19 cellular contexts compared by ENCODE assay signal in genomic region chr10:11813177-11813576, GRCh38. TPM values are rescaled to one million over a fixed set of nuclear protein-coding genes. Genes with fewer than 3 reads are reported as not detected.
DNase-seq lines count a peak whose midpoint lies in the region; ATAC-seq and TF ChIP-seq lines count a peak whose summit lies in the region.
"Had no signal": no experiment of that assay in that cellular context is flagged by ENCODE, and none has a peak within 500 bp of the region (broad histone marks: within the 10 kb centered on the region; RNA-seq: fewer than 3 reads in every experiment).

No MANE protein-coding gene starts in this region.

- H2BK20ac ChIP-seq in IMR-90 (ENCODE audit: low read depth, low read length) = no peak overlapping the region

- CTCF ChIA-PET in IMR-90 (lab: Yijun Ruan, JAX) = no interaction called here

- intact Hi-C loops in IMR-90 (cut with micrococcal nuclease) = no loop called here
- intact Hi-C loops in upper lobe of right lung (cut with DNase I) = no loop called here
- intact Hi-C loops in thyroid gland (cut with DNase I) = no loop called here

- DNase-seq in IMR-90 (no peak), dermis blood vessel endothelial cell (peak; percentile 18), neuronal stem cell (ENCODE audit: low spot score) (no peak), upper lobe of right lung (no peak), hippocampal formation (lab: John Stamatoyannopoulos, UW) (no peak), thyroid gland (no peak)
- DNase-seq: ACHN; BE2C; C1 segment of cervical spinal cord; CD4-positive, CD25-positive, alpha-beta regulatory T cell; CD8-positive, alpha-beta memory T cell; COR-L47; DMS 273 treated with DMSO at 0.1 percent for 48 hours; DMS53; DND-41; EL; HCEC 1CT had no signal

- no peak overlapping the region for H2AFZ ChIP-seq in IMR-90 (replicated peaks; ENCODE audit: low read length, poor library complexity)
- H2AFZ ChIP-seq in neuronal stem cell (ENCODE audit: low read length) = no peak overlapping the region

- POLR2A ChIA-PET in IMR-90 (lab: Charles Lee; ENCODE audit: unreplicated experiment) = no interaction called here

- no peak overlapping the region for H3K14ac ChIP-seq in IMR-90 (replicated peaks; ENCODE audit: low read depth, low read length)
- H3K14ac ChIP-seq in neuronal stem cell (ENCODE audit: low read length) = no peak overlapping the region

- H3K4me1 ChIP-seq in IMR-90 (ENCODE audit: control insufficient read depth, insufficient read depth, low read length) = peaks cover 4% of the 10 kb centered on the region; the same call in 1 of the 2 replicates
- peaks cover 5 to 7% of the 10 kb centered on the region in 2 donors for H3K4me1 ChIP-seq in neuronal stem cell (ENCODE audit: control insufficient read depth in 2 of 2, insufficient read depth in 1 of 2, low read depth in 1 of 2, low read length in 2 of 2)
- H3K4me1 ChIP-seq in upper lobe of right lung = peaks cover 9% of the 10 kb centered on the region
- H3K4me1 ChIP-seq in thyroid gland = peaks cover 0 to 7% of the 10 kb centered on the region in 2 donors
- H3K4me1 ChIP-seq: BE2C had no signal

- no peak overlapping the region for H3K23ac ChIP-seq in IMR-90 (ENCODE audit: low read depth, low read length)
- H3K23ac ChIP-seq in neuronal stem cell (ENCODE audit: low read depth, low read length, poor library complexity) = peak overlapping the region; percentile 6

- no peak overlapping the region; a peak in 1 of 4 replicates for H4K8ac ChIP-seq in IMR-90 (ENCODE audit: low read depth in 2 of 2, low read length in 2 of 2)
- H4K8ac ChIP-seq in neuronal stem cell (ENCODE audit: low read depth, low read length) = no peak overlapping the region

- H2AK5ac ChIP-seq in IMR-90 (ENCODE audit: low read depth, low read length) = no peak overlapping the region
- no peak overlapping the region for H2AK5ac ChIP-seq in neuronal stem cell (ENCODE audit: low read depth, low read length)

- dilution Hi-C loops in IMR-90 (cut with HindIII; ENCODE audit: low sequenced_read_pairs, unreplicated experiment) = no loop called here

- H3K27me3 ChIP-seq in IMR-90 (ENCODE audit: control insufficient read depth, insufficient read depth, low read length) = no peaks in the 10 kb centered on the region
- peaks cover 0 to 4% (median 0%) of the 10 kb centered on the region in 3 experiments for H3K27me3 ChIP-seq in neuronal stem cell (ENCODE audit: control insufficient read depth in 3 of 3, insufficient read depth in 3 of 3, low read depth in 1 of 3, low read length in 3 of 3)
- no peaks in the 10 kb centered on the region for H3K27me3 ChIP-seq in upper lobe of right lung
- H3K27me3 ChIP-seq in thyroid gland = no peaks in the 10 kb centered on the region
- H3K27me3 ChIP-seq: BE2C had no signal

- H4K91ac ChIP-seq in IMR-90 (ENCODE audit: insufficient read depth, low read depth, low read length) = no peak overlapping the region
- no peak overlapping the region for H4K91ac ChIP-seq in neuronal stem cell (ENCODE audit: low read depth, low read length, poor library complexity)

- H3K4me3 ChIP-seq in IMR-90 (ENCODE audit: insufficient read depth, low read depth, low read length) (no peak overlapping the region), neuronal stem cell (ENCODE audit: low read length in 2 of 2) (no peak overlapping the region), upper lobe of right lung (no peak overlapping the region), thyroid gland (replicated peaks in 1 of 3) (no peak overlapping the region)
- H3K4me3 ChIP-seq: GM12878 had no signal

- no peak for TF ChIP-seq RAD21 in IMR-90 (IDR thresholded peaks at IDR 0.05; ENCODE audit: low read length)

- WGBS in IMR-90 (ENCODE audit: extremely low coverage in 2 of 2, insufficient read length in 1 of 2), 2 experiments = 88% methylated on average over 3 of the region's 7 CpGs; no CpG with 5 or more reads in 1 of the 2 experiments
- WGBS in neuronal stem cell (ENCODE audit: extremely low coverage in 2 of 2, insufficient read length in 2 of 2, insufficient replicate concordance in 1 of 2), 2 donors = no CpG with 5 or more reads among the region's 7 CpGs
- WGBS in thyroid gland, 2 donors = 87 to 96% methylated on average over 7 of the region's 7 CpGs

- H3K27ac ChIP-seq in IMR-90 (ENCODE audit: insufficient read depth, low read length) = no peak overlapping the region
- H3K27ac ChIP-seq in neuronal stem cell (replicated peaks; ENCODE audit: low read length) = no peak overlapping the region
- peak overlapping the region; percentile 51 for H3K27ac ChIP-seq in upper lobe of right lung
- no peak overlapping the region for H3K27ac ChIP-seq in thyroid gland

- H3K79me1 ChIP-seq in IMR-90 (ENCODE audit: low read depth in 1 of 2, low read length in 2 of 2) (no peaks in the 10 kb centered on the region), neuronal stem cell (ENCODE audit: low read depth, low read length) (no peaks in the 10 kb centered on the region)

- in situ Hi-C loops in IMR-90 (cut with MboI; ENCODE audit: low sequenced_read_pairs) = no loop called here

- H2BK15ac ChIP-seq in IMR-90 (ENCODE audit: low read depth, low read length) (peak overlapping the region; percentile 40; the same call in 1 of the 3 replicates), neuronal stem cell (ENCODE audit: low read length) (no peak overlapping the region)

- TF ChIP-seq POLR2A in IMR-90 (IDR thresholded peaks at IDR 0.05; ENCODE audit: low read depth, low read length) = no peak
- no peak for TF ChIP-seq POLR2A in thyroid gland (IDR thresholded peaks at IDR 0.05)

- no peak overlapping the region for H2BK120ac ChIP-seq in IMR-90 (ENCODE audit: low read depth, low read length)
- H2BK120ac ChIP-seq in neuronal stem cell (ENCODE audit: low read depth, low read length) = no peak overlapping the region

- H4K20me1 ChIP-seq in IMR-90 (ENCODE audit: insufficient read depth, low read length) = no peaks in the 10 kb centered on the region

- H3K56ac ChIP-seq in IMR-90 (ENCODE audit: extremely low read depth, insufficient read depth, low read length) = no peak overlapping the region

- 0 out of 2 replicates have a peak, but pooled peaks cover 4% of the 10 kb centered on the region for H3K9me1 ChIP-seq in IMR-90 (ENCODE audit: insufficient read depth, low read length)

- no TSS peak for BruUV-seq in IMR-90 (replicated peaks; lab: Mats Ljungman, UMichigan)

- H4K5ac ChIP-seq in IMR-90 (ENCODE audit: low read depth, low read length) = no peak overlapping the region

- H3K9ac ChIP-seq in IMR-90 (ENCODE audit: low read depth, low read length) (no peak overlapping the region), neuronal stem cell (ENCODE audit: low read depth, low read length, poor library complexity) (no peak overlapping the region)

- H3K18ac ChIP-seq in IMR-90 (ENCODE audit: low read depth, low read length) (no peak overlapping the region), neuronal stem cell (ENCODE audit: low read length) (peak overlapping the region; percentile 0)

- ATAC-seq in IMR-90 (ENCODE audit: low read depth) = no peak
- ATAC-seq in upper lobe of right lung = no peak
- ATAC-seq in GM21447 (IDR thresholded peaks at IDR 0.05; ENCODE audit: unreplicated experiment) = no peak
- ATAC-seq: GM12878 had no signal

- no peak overlapping the region for H2BK12ac ChIP-seq in neuronal stem cell (ENCODE audit: low read length)

- H3K4ac ChIP-seq in IMR-90 (ENCODE audit: low read depth, low read length) (no peak overlapping the region), neuronal stem cell (ENCODE audit: low read length) (no peak overlapping the region)

- TF ChIP-seq CTCF in IMR-90 (conservative IDR thresholded peaks at IDR 0.05; ENCODE audit: low read depth, low read length) = no peak
- TF ChIP-seq CTCF in upper lobe of right lung (IDR thresholded peaks at IDR 0.05) = no peak
- no peak for TF ChIP-seq CTCF in thyroid gland (IDR thresholded peaks at IDR 0.05)

- H2AK9ac ChIP-seq in IMR-90 (replicated peaks; ENCODE audit: low read depth, low read length, poor library complexity) = no peak overlapping the region

- H3K4me2 ChIP-seq in IMR-90 (ENCODE audit: low read depth, low read length) = no peak overlapping the region
- H3K4me2 ChIP-seq in neuronal stem cell (ENCODE audit: insufficient read depth, low read length, poor library complexity, severe bottlenecking) = no peak overlapping the region

- no peak overlapping the region for H2BK5ac ChIP-seq in IMR-90 (ENCODE audit: low read depth, low read length, poor library complexity, severe bottlenecking)
- no peak overlapping the region for H2BK5ac ChIP-seq in neuronal stem cell (ENCODE audit: low read length)

- no peaks in the 10 kb centered on the region for H3K36me3 ChIP-seq in IMR-90 (ENCODE audit: control insufficient read depth, insufficient read depth, low read length)
- H3K36me3 ChIP-seq in neuronal stem cell (replicated peaks in 1 of 2; ENCODE audit: control insufficient read depth in 2 of 2, insufficient read depth in 2 of 2, low read length in 2 of 2) = no peaks in the 10 kb centered on the region
- no peaks in the 10 kb centered on the region for H3K36me3 ChIP-seq in upper lobe of right lung
- no peaks in the 10 kb centered on the region for H3K36me3 ChIP-seq in thyroid gland
- H3K36me3 ChIP-seq: BE2C had no signal

- H3K9me3 ChIP-seq in IMR-90 (ENCODE audit: control insufficient read depth, insufficient read depth, low read length) = no peaks in the 10 kb centered on the region
- H3K9me3 ChIP-seq in neuronal stem cell (replicated peaks in 1 of 2; ENCODE audit: control insufficient read depth in 2 of 2, insufficient read depth in 1 of 2, low read depth in 1 of 2, low read length in 2 of 2) = no peaks in the 10 kb centered on the region
- no peaks in the 10 kb centered on the region for H3K9me3 ChIP-seq in upper lobe of right lung
- H3K9me3 ChIP-seq in thyroid gland = no peaks in the 10 kb centered on the region
- H3K9me3 ChIP-seq: BE2C had no signal

TF ChIP-seq in IMR-90, 13 proteins besides CTCF, POLR2A, EP300 and RAD21:
- no peak for TF ChIP-seq CEBPB (IDR thresholded peaks at IDR 0.05; ENCODE audit: low read depth, low read length)

RNA-seq across cellular contexts. Expression of gene PROSER2, which starts 10.0 kb away (rescaled TPM):
- total RNA-seq in IMR-90 (2012; rRNA removed) (1.4 TPM in 2 replicates), dermis blood vessel endothelial cell (7.5 and 11.2 TPM in 2 replicates), upper lobe of right lung (33.3 TPM), thyroid gland (10 to 100 TPM; 11.5 to 19.8 (median 13.4) TPM)
- 2.0 and 2.1 TPM in 2 replicates for polyA plus RNA-seq in IMR-90 (2012; rRNA removed)
- 2.3 and 2.7 TPM in 2 replicates for polyA plus RNA-seq in IMR-90 (2012; cell fraction: cytosol; rRNA removed)
- 1.8 and 3.5 TPM in 2 replicates for polyA plus RNA-seq in IMR-90 (2012; cell fraction: nucleus; rRNA removed; ENCODE audit: low replicate concordance)
- 4.1 TPM for polyA plus RNA-seq in neuronal stem cell (2013, experiment 1 of 2)
- 4.0 TPM for polyA plus RNA-seq in neuronal stem cell (2013, experiment 2 of 2)
